ENCODE assay signal across 10 cellular contexts in genomic region chr10:89331487-89331886, GRCh38. TPM values are rescaled to one million over a fixed set of nuclear protein-coding genes. Genes with fewer than 3 reads are reported as not detected.
DNase-seq lines count a peak whose midpoint lies in the region; ATAC-seq, FAIRE-seq and TF ChIP-seq lines count a peak whose summit lies in the region.
"Not testable (repeated sequence)": the region's sequence is repeated elsewhere in the genome, so short reads cannot be mapped to it uniquely, and the experiment has no call there.
"Had no signal": no experiment of that assay in that cellular context is flagged by ENCODE, and none has a peak within 500 bp of the region (broad histone marks: within the 10 kb centered on the region; RNA-seq: fewer than 3 reads in every experiment).

No MANE protein-coding gene starts in this region.

- H3K27ac ChIP-seq in CD4-positive, CD25-positive, alpha-beta regulatory T cell (ENCODE audit: insufficient read depth, low read length, poor library complexity, severe bottlenecking); mesendoderm (ENCODE audit: low read depth, low read length): not testable (repeated sequence)
- peak overlapping the region; percentile 80 for H3K27ac ChIP-seq in Panc1 (ENCODE audit: low read length)
- peak overlapping the region; percentile 89 for H3K27ac ChIP-seq in GM12878 (ENCODE audit: control insufficient read depth, insufficient read depth)
- peak overlapping the region; percentile 41 to 93 (median 81) for H3K27ac ChIP-seq in heart left ventricle
- peak overlapping the region; percentile 67 to 76 (median 70) for H3K27ac ChIP-seq in sigmoid colon
- H3K27ac ChIP-seq in upper lobe of right lung = peak overlapping the region; percentile 81

- not testable (repeated sequence) for H2BK15ac ChIP-seq in mesendoderm (replicated peaks; ENCODE audit: low read depth)

- H3K4me3 Mint-ChIP-seq in CD4-positive, CD25-positive, alpha-beta regulatory T cell = peak overlapping the region; percentile 71 to 95 (median 86)
- peak overlapping the region; percentile 93 for H3K4me3 Mint-ChIP-seq in activated CD8-positive, alpha-beta T cell treated with anti-CD3 and anti-CD28 coated beads, Interleukin-2, amount 10 ng/mL, durations not matched to agents 7 days and 5 days

- H2AFZ ChIP-seq in GM12878 (ENCODE audit: control insufficient read depth, low read depth, low read length) = not testable (repeated sequence)

- CTCF ChIA-PET in Panc1 (lab: Charles Lee) = not testable (repeated sequence)
- CTCF ChIA-PET in activated CD8-positive, alpha-beta T cell treated with anti-CD3 and anti-CD28 coated beads, Interleukin-2, amount 10 ng/mL, durations not matched to agents 7 days and 5 days (lab: Charles Lee) = interaction anchor here (1.0 to 2.2 kb wide), 3 partner anchors 38 to 61 kb away, joined by 3 to 9 read pairs (median 8); partner anchors contain the start of gene IFIT1
- CTCF ChIA-PET in GM12878 (lab: Yijun Ruan, JAX) = interaction anchor here (1.2 to 2.7 kb wide), 3 partner anchors 27 to 61 kb away, joined by 4 to 13 read pairs (median 6); partner anchors contain the start of gene IFIT1

- H3K9ac ChIP-seq in GM12878 (ENCODE audit: control insufficient read depth, insufficient read depth, low read length) = peak overlapping the region; percentile 69; the same call in 1 of the 2 replicates
- not testable (repeated sequence) for H3K9ac ChIP-seq in mesendoderm (ENCODE audit: low read length)

- peak overlapping the region; percentile 17 for H3K4ac ChIP-seq in mesendoderm (ENCODE audit: low read depth, low read length)

- RAD21 ChIA-PET in GM12878 (lab: Charles Lee; ENCODE audit: unreplicated experiment) = interaction anchor here (0.7 to 2.0 kb wide), 5 partner anchors 36 to 267 kb away, joined by 3 to 8 read pairs (median 4); partner anchors contain the start of genes IFIT5 and LIPA

- not testable (repeated sequence) for FAIRE-seq in GM12878 (lab: Jason Lieb, UNC)

- intact Hi-C loops in Panc1 (cut with micrococcal nuclease; ENCODE audit: unreplicated experiment); GM12878 (cut with micrococcal nuclease; ENCODE audit: unreplicated experiment); heart left ventricle (cut with DNase I); sigmoid colon (cut with DNase I); upper lobe of right lung (cut with DNase I): not testable (repeated sequence)

- not testable (repeated sequence) for H3K36me3 Mint-ChIP-seq in CD4-positive, CD25-positive, alpha-beta regulatory T cell
- H3K36me3 Mint-ChIP-seq in activated CD8-positive, alpha-beta T cell treated with anti-CD3 and anti-CD28 coated beads, Interleukin-2, amount 10 ng/mL, durations not matched to agents 7 days and 5 days (ENCODE audit: low read depth) = peaks cover 59% of the 10 kb centered on the region

- not testable (repeated sequence) for H3K4me3 ChIP-seq in CD4-positive, CD25-positive, alpha-beta regulatory T cell (ENCODE audit: low read depth, low read length); Panc1 (ENCODE audit: low read depth in 2 of 2, low read length in 2 of 2); GM12878; mesendoderm (ENCODE audit: low read length); sigmoid colon; upper lobe of right lung
- H3K4me3 ChIP-seq in heart left ventricle = peak overlapping the region in 1 of 12 donors; percentile 67

- not testable (repeated sequence) for H4K5ac ChIP-seq in mesendoderm (ENCODE audit: low read length)

- 73% methylated on average over 7 of the region's 7 CpGs for WGBS in GM12878 (ENCODE audit: insufficient coverage, insufficient replicate concordance, low lambda C conversion rate, missing lambda C conversion rate)
- 84 to 92% (median 87%) methylated on average over 7 of the region's 7 CpGs for WGBS in heart left ventricle, 4 donors
- WGBS in mesendoderm (ENCODE audit: extremely low coverage, insufficient coverage, low lambda C conversion rate) = no CpG with 5 or more reads among the region's 7 CpGs
- 86% methylated on average over 7 of the region's 7 CpGs for WGBS in sigmoid colon, 2 donors

- H2BK120ac ChIP-seq in mesendoderm (ENCODE audit: low read depth, low read length) = peak overlapping the region; percentile 99

- TF ChIP-seq RAD21 in GM12878 (IDR thresholded peaks at IDR 0.05; ENCODE audit: insufficient read depth, low read depth, low read length) = not testable (repeated sequence)

- not testable (repeated sequence) for TF ChIP-seq EP300 in GM12878 (IDR thresholded peaks at IDR 0.05; ENCODE audit: borderline replicate concordance in 1 of 2, control insufficient read depth in 1 of 2, low read depth in 2 of 2, low read length in 2 of 2); sigmoid colon (IDR thresholded peaks at IDR 0.05)

- SMC1A ChIA-PET in GM12878 (lab: Charles Lee; ENCODE audit: uncharacterized antibody, unreplicated experiment) = interaction anchor here (0.7 to 4.6 kb wide), 10 partner anchors 8 to 405 kb away, joined by 3 to 40 read pairs (median 4); partner anchors contain the start of gene IFIT2

- in situ Hi-C loops in Panc1 (cut with HindIII; ENCODE audit: low pct_unique_long_range_greater_than_20kb, low sequenced_read_pairs); GM12878 (cut with MboI): not testable (repeated sequence)

- not testable (repeated sequence) for TF ChIP-seq CTCF in Panc1 (IDR thresholded peaks at IDR 0.05); GM12878 (IDR thresholded peaks at IDR 0.05 in 2 of 3, conservative IDR thresholded peaks at IDR 0.05 in 1 of 3; ENCODE audit: control insufficient read depth in 2 of 3, extremely low read depth in 1 of 3, insufficient read depth in 1 of 3, low read depth in 3 of 3, low read length in 3 of 3); heart left ventricle (IDR thresholded peaks at IDR 0.05); sigmoid colon (IDR thresholded peaks at IDR 0.05); upper lobe of right lung (IDR thresholded peaks at IDR 0.05)

- BruUV-seq in Panc1 (replicated peaks; lab: Mats Ljungman, UMichigan); GM12878 (replicated peaks; lab: Mats Ljungman, UMichigan): not testable (repeated sequence)

- H4K20me1 ChIP-seq in GM12878 (ENCODE audit: control insufficient read depth, insufficient read depth) = not testable (repeated sequence)

- peak overlapping the region; percentile 47 for H2BK5ac ChIP-seq in mesendoderm (ENCODE audit: low read length)

- H4K8ac ChIP-seq in mesendoderm (ENCODE audit: low read depth, low read length) = not testable (repeated sequence)

- not testable (repeated sequence) for H3K18ac ChIP-seq in mesendoderm (ENCODE audit: low read length)

- H3K36me3 ChIP-seq in CD4-positive, CD25-positive, alpha-beta regulatory T cell (ENCODE audit: control insufficient read depth, insufficient read depth, low read length); Panc1 (ENCODE audit: control insufficient read depth, insufficient read depth, low read length); GM12878 (ENCODE audit: control insufficient read depth in 2 of 2, insufficient read depth in 2 of 2, low read length in 1 of 2); heart left ventricle; mesendoderm (ENCODE audit: control insufficient read depth, insufficient read depth, low read length); sigmoid colon; upper lobe of right lung: not testable (repeated sequence)

- not testable (repeated sequence) for DNase-seq in CD4-positive, CD25-positive, alpha-beta regulatory T cell; Panc1 (ENCODE audit: low read depth, low spot score); activated CD8-positive, alpha-beta T cell treated with anti-CD3 and anti-CD28 coated beads, Interleukin-2, amount 10 ng/mL, durations not matched to agents 7 days and 5 days; GM12878 (ENCODE audit: low read depth, low spot score); heart left ventricle; mesendoderm; sigmoid colon; upper lobe of right lung

- H3K56ac ChIP-seq in mesendoderm (ENCODE audit: low read length) = peak overlapping the region; percentile 40

- peaks cover 59% of the 10 kb centered on the region for H3K4me1 ChIP-seq in CD4-positive, CD25-positive, alpha-beta regulatory T cell (ENCODE audit: control insufficient read depth, insufficient read depth, low read length, poor library complexity, severe bottlenecking)
- H3K4me1 ChIP-seq in Panc1 (ENCODE audit: control insufficient read depth, insufficient read depth, low read length) (peaks cover 41% of the 10 kb centered on the region), GM12878 (ENCODE audit: control insufficient read depth, insufficient read depth, low read length) (peaks cover 22% of the 10 kb centered on the region), heart left ventricle (peaks cover 0 to 95% (median 51%) of the 10 kb centered on the region in 12 donors), mesendoderm (ENCODE audit: control insufficient read depth, low read depth, low read length) (peaks cover 24% of the 10 kb centered on the region), sigmoid colon (peaks cover 0 to 55% (median 38%) of the 10 kb centered on the region in 4 donors), upper lobe of right lung (peaks cover 62% of the 10 kb centered on the region)

- POLR2A ChIA-PET in Panc1 (lab: Charles Lee) = not testable (repeated sequence)
- POLR2A ChIA-PET in activated CD8-positive, alpha-beta T cell treated with anti-CD3 and anti-CD28 coated beads, Interleukin-2, amount 10 ng/mL, durations not matched to agents 7 days and 5 days (lab: Charles Lee) = interaction anchor here (0.6 to 2.0 kb wide), 5 partner anchors 36 to 505 kb away, joined by 3 to 12 read pairs (median 10); partner anchors contain the start of genes FAS, IFIT1 and KIF20B
- POLR2A ChIA-PET in GM12878 (lab: Charles Lee) = interaction anchor here (0.9 kb wide), 1 partner anchor 21 kb away, joined by 6 read pairs; no protein-coding TSS in a partner anchor

- H3K9me3 ChIP-seq in CD4-positive, CD25-positive, alpha-beta regulatory T cell (ENCODE audit: control insufficient read depth in 2 of 2, low read length in 2 of 2); Panc1 (ENCODE audit: control insufficient read depth, insufficient read depth, low read depth, low read length); GM12878 (replicated peaks; ENCODE audit: control insufficient read depth, insufficient read depth, low read length); heart left ventricle; sigmoid colon; upper lobe of right lung: not testable (repeated sequence)

- peaks cover 27 to 90% (median 62%) of the 10 kb centered on the region in 4 donors for H3K4me1 Mint-ChIP-seq in CD4-positive, CD25-positive, alpha-beta regulatory T cell
- H3K4me1 Mint-ChIP-seq in activated CD8-positive, alpha-beta T cell treated with anti-CD3 and anti-CD28 coated beads, Interleukin-2, amount 10 ng/mL, durations not matched to agents 7 days and 5 days (ENCODE audit: low read depth) = peaks cover 88% of the 10 kb centered on the region

- H3K27me3 ChIP-seq in CD4-positive, CD25-positive, alpha-beta regulatory T cell (ENCODE audit: control insufficient read depth, insufficient read depth, low read length); Panc1 (ENCODE audit: control insufficient read depth, insufficient read depth, low read length); GM12878 (replicated peaks in 1 of 2; ENCODE audit: control insufficient read depth in 2 of 2, insufficient read depth in 2 of 2, low read length in 1 of 2); heart left ventricle; mesendoderm (ENCODE audit: insufficient read depth, low read length, poor library complexity); sigmoid colon; upper lobe of right lung: not testable (repeated sequence)

- not testable (repeated sequence) for ATAC-seq in CD4-positive, CD25-positive, alpha-beta regulatory T cell (ENCODE audit: low read depth in 2 of 2); Panc1; activated CD8-positive, alpha-beta T cell treated with anti-CD3 and anti-CD28 coated beads, Interleukin-2, amount 10 ng/mL, durations not matched to agents 7 days and 5 days; GM12878; heart left ventricle; upper lobe of right lung

- not testable (repeated sequence) for TF ChIP-seq POLR2A in GM12878 (IDR thresholded peaks at IDR 0.05; ENCODE audit: low read depth, low read length); heart left ventricle (IDR thresholded peaks at IDR 0.05); sigmoid colon (IDR thresholded peaks at IDR 0.05)

- H3K23ac ChIP-seq in mesendoderm (ENCODE audit: low read length) = not testable (repeated sequence)

- H3K27me3 Mint-ChIP-seq in CD4-positive, CD25-positive, alpha-beta regulatory T cell; activated CD8-positive, alpha-beta T cell treated with anti-CD3 and anti-CD28 coated beads, Interleukin-2, amount 10 ng/mL, durations not matched to agents 7 days and 5 days (ENCODE audit: low read depth): not testable (repeated sequence)

- peak overlapping the region; percentile 77 for H3K4me2 ChIP-seq in GM12878 (ENCODE audit: control insufficient read depth, insufficient read depth)
- H3K4me2 ChIP-seq in mesendoderm (ENCODE audit: low read length) = not testable (repeated sequence)

- not testable (repeated sequence) for H3K9me3 Mint-ChIP-seq in CD4-positive, CD25-positive, alpha-beta regulatory T cell; activated CD8-positive, alpha-beta T cell treated with anti-CD3 and anti-CD28 coated beads, Interleukin-2, amount 10 ng/mL, durations not matched to agents 7 days and 5 days (ENCODE audit: insufficient read depth)

- H3K79me1 ChIP-seq in mesendoderm (ENCODE audit: low read length) = not testable (repeated sequence)

- H3K27ac Mint-ChIP-seq in CD4-positive, CD25-positive, alpha-beta regulatory T cell = peak overlapping the region; percentile 72 to 96 (median 82)
- H3K27ac Mint-ChIP-seq in activated CD8-positive, alpha-beta T cell treated with anti-CD3 and anti-CD28 coated beads, Interleukin-2, amount 10 ng/mL, durations not matched to agents 7 days and 5 days = peak overlapping the region; percentile 78

- H2AK5ac ChIP-seq in mesendoderm (ENCODE audit: low read length) = peak overlapping the region; percentile 15

- H3K79me2 ChIP-seq in GM12878 (ENCODE audit: control insufficient read depth, insufficient read depth, low read length) = peaks cover 64% of the 10 kb centered on the region
- not testable (repeated sequence) for H3K79me2 ChIP-seq in mesendoderm (ENCODE audit: control insufficient read depth, insufficient read depth, low read length)

RNA-seq across cellular contexts. Expression of gene IFIT3, which starts 3.7 kb away (rescaled TPM):
- 9.0 TPM for total RNA-seq in CD4-positive, CD25-positive, alpha-beta regulatory T cell
- 10 to 100 TPM; 12.4 to 25.9 (median 18.1) TPM for polyA plus RNA-seq in CD4-positive, CD25-positive, alpha-beta regulatory T cell
- total RNA-seq in Panc1 (2021; ENCODE audit: unreplicated experiment) = 29.8 TPM
- 5.2 TPM for polyA plus RNA-seq in Panc1 (2012; ENCODE audit: insufficient read length)
- 10 to 100 TPM; 42.8 to 43.7 TPM for total RNA-seq in activated CD8-positive, alpha-beta T cell treated with anti-CD3 and anti-CD28 coated beads, Interleukin-2, amount 10 ng/mL, durations not matched to agents 7 days and 5 days
- 40.3 and 42.2 TPM in 2 replicates for total RNA-seq in GM12878 (2013; cell fraction: nucleolus; rRNA removed)
- total RNA-seq in GM12878 (2014; rRNA removed) = 39.1 and 55.0 TPM in 2 replicates
- 67.3 and 79.1 TPM in 2 replicates for total RNA-seq in GM12878 (2014; rRNA removed; fragmentation: Illumina TruSeq; extraction: Trizol)
- total RNA-seq in GM12878 (2021) = 38.9 and 44.4 TPM in 2 replicates
- polyA plus RNA-seq in GM12878 (2011; ENCODE audit: low read depth) = 48.9 TPM
- 30.8 and 39.2 TPM in 2 replicates for polyA plus RNA-seq in GM12878 (2011; rRNA removed)
- 14.8 and 16.3 TPM in 2 replicates for polyA plus RNA-seq in GM12878 (2011; cell fraction: cytosol; rRNA removed)
- polyA plus RNA-seq in GM12878 (2011; cell fraction: nucleus; rRNA removed) = 5.0 and 7.4 TPM in 2 replicates
- polyA plus RNA-seq in GM12878 (2012) = 50.2 and 51.6 TPM in 2 replicates
- 70.2 and 91.4 TPM in 2 replicates for polyA plus RNA-seq in GM12878 (2014; fragmentation: Illumina TruSeq; extraction: Trizol)
- polyA plus RNA-seq in GM12878 (2014; fragmentation: Nextera tagmentation; extraction: Ambion mirVana) = 10 to 100 TPM; 27.0 to 50.4 TPM
- polyA plus RNA-seq in GM12878 (2014; rRNA removed) = 35.8 and 52.1 TPM in 2 replicates
- 10 to 100 TPM; 51.7 to 53.0 TPM for polyA plus RNA-seq in GM12878 (2016; fragmentation: Nextera tagmentation; extraction: Ambion mirVana)
- 11.8 and 18.6 TPM in 2 replicates for polyA minus RNA-seq in GM12878 (2011; rRNA and poly(A)+ RNA removed)
- 8.5 and 9.2 TPM in 2 replicates for polyA minus RNA-seq in GM12878 (2011; cell fraction: cytosol; rRNA and poly(A)+ RNA removed)
- polyA minus RNA-seq in GM12878 (2011; cell fraction: nucleus; rRNA and poly(A)+ RNA removed) = 4.0 and 6.0 TPM in 2 replicates
- total RNA-seq in heart left ventricle = 100 to 1,000 TPM in 1 of 9 donors, 10 to 100 TPM in 4, 1 to 10 TPM in 4; 4.4 to 107 (median 12.1) TPM
- 1 to 10 TPM; 4.6 to 5.0 TPM for polyA plus RNA-seq in heart left ventricle
- 5.0 TPM for polyA plus RNA-seq in mesendoderm (2013, experiment 1 of 2)
- 4.9 TPM for polyA plus RNA-seq in mesendoderm (2013, experiment 2 of 2)
- total RNA-seq in sigmoid colon = 10 to 100 TPM in 2 of 4 donors, 1 to 10 TPM in 2; 8.0 to 20.7 (median 10.5) TPM
- 10 to 100 TPM in 1 of 3 donors, 1 to 10 TPM in 2; 4.9 to 36.1 (median 7.2) TPM for polyA plus RNA-seq in sigmoid colon
- 78.0 TPM for total RNA-seq in upper lobe of right lung

RNA-seq across cellular contexts. Expression of gene IFIT2, which starts 29.6 kb away (rescaled TPM):
- 10.0 TPM for total RNA-seq in CD4-positive, CD25-positive, alpha-beta regulatory T cell
- polyA plus RNA-seq in CD4-positive, CD25-positive, alpha-beta regulatory T cell = 1 to 10 TPM; 3.6 to 6.3 (median 4.7) TPM
- total RNA-seq in Panc1 (2021; ENCODE audit: unreplicated experiment) (31.6 TPM), GM12878 (2014; rRNA removed) (5.2 and 6.8 TPM in 2 replicates), GM12878 (2014; rRNA removed; fragmentation: Illumina TruSeq; extraction: Trizol) (10.7 and 13.4 TPM in 2 replicates), GM12878 (2021) (7.1 and 9.0 TPM in 2 replicates), heart left ventricle (10 to 100 TPM in 3 of 9 donors, 1 to 10 TPM in 6; 2.3 to 30.2 (median 5.3) TPM), sigmoid colon (1 to 10 TPM; 2.0 to 6.8 (median 3.2) TPM), upper lobe of right lung (47.2 TPM)
- polyA plus RNA-seq in Panc1 (2012; ENCODE audit: insufficient read length) = 6.9 TPM
- 1 to 10 TPM; 7.3 TPM for total RNA-seq in activated CD8-positive, alpha-beta T cell treated with anti-CD3 and anti-CD28 coated beads, Interleukin-2, amount 10 ng/mL, durations not matched to agents 7 days and 5 days
- total RNA-seq in GM12878 (2013; cell fraction: nucleolus; rRNA removed) = 7.9 and 8.2 TPM in 2 replicates
- 6.5 TPM for polyA plus RNA-seq in GM12878 (2011; ENCODE audit: low read depth)
- polyA plus RNA-seq in GM12878 (2011; rRNA removed) (9.4 and 15.7 TPM in 2 replicates), GM12878 (2014; fragmentation: Illumina TruSeq; extraction: Trizol) (9.6 and 15.0 TPM in 2 replicates), GM12878 (2014; fragmentation: Nextera tagmentation; extraction: Ambion mirVana) (10 to 100 TPM; 11.8 to 14.8 TPM), GM12878 (2014; rRNA removed) (5.0 and 8.1 TPM in 2 replicates), GM12878 (2016; fragmentation: Nextera tagmentation; extraction: Ambion mirVana) (1 to 10 TPM; 9.8 to 9.9 TPM), heart left ventricle (1 to 10 TPM; 2.1 to 2.8 TPM), sigmoid colon (10 to 100 TPM in 1 of 3 donors, 1 to 10 TPM in 2; 3.9 to 13.9 (median 6.6) TPM)
- polyA plus RNA-seq in GM12878 (2011; cell fraction: cytosol; rRNA removed) = 3.3 and 3.7 TPM in 2 replicates
- polyA plus RNA-seq in GM12878 (2011; cell fraction: nucleus; rRNA removed) = 3.8 and 4.6 TPM in 2 replicates
- polyA plus RNA-seq in GM12878 (2012) = 6.9 and 13.1 TPM in 2 replicates
- polyA minus RNA-seq in GM12878 (2011; rRNA and poly(A)+ RNA removed) = 5.8 and 7.8 TPM in 2 replicates
- polyA minus RNA-seq in GM12878 (2011; cell fraction: cytosol; rRNA and poly(A)+ RNA removed) = 1.9 and 2.1 TPM in 2 replicates
- polyA minus RNA-seq in GM12878 (2011; cell fraction: nucleus; rRNA and poly(A)+ RNA removed) = 4.7 and 5.1 TPM in 2 replicates
- polyA plus RNA-seq in mesendoderm (2013, experiment 1 of 2) = 2.3 TPM
- polyA plus RNA-seq in mesendoderm (2013, experiment 2 of 2) = 2.3 TPM

RNA-seq across cellular contexts. Expression of gene IFIT1B, which starts 46.4 kb away (rescaled TPM):
- not detected for total RNA-seq in CD4-positive, CD25-positive, alpha-beta regulatory T cell
- polyA plus RNA-seq in CD4-positive, CD25-positive, alpha-beta regulatory T cell = under 1 TPM in 1 of 4 donors, not detected in 3; 0.08 TPM
- not detected for total RNA-seq in Panc1 (2021; ENCODE audit: unreplicated experiment)
- not detected for polyA plus RNA-seq in Panc1 (2012; ENCODE audit: insufficient read length)
- not detected for total RNA-seq in activated CD8-positive, alpha-beta T cell treated with anti-CD3 and anti-CD28 coated beads, Interleukin-2, amount 10 ng/mL, durations not matched to agents 7 days and 5 days
- not detected in 2 replicates for total RNA-seq in GM12878 (2013; cell fraction: nucleolus; rRNA removed)
- not detected in 2 replicates for total RNA-seq in GM12878 (2014; rRNA removed)
- not detected in 2 replicates for total RNA-seq in GM12878 (2014; rRNA removed; fragmentation: Illumina TruSeq; extraction: Trizol)
- total RNA-seq in GM12878 (2021) = not detected in 2 replicates
- not detected for polyA plus RNA-seq in GM12878 (2011; ENCODE audit: low read depth)
- not detected in 2 replicates for polyA plus RNA-seq in GM12878 (2011; rRNA removed)
- polyA plus RNA-seq in GM12878 (2011; cell fraction: cytosol; rRNA removed) = not detected in 2 replicates
- polyA plus RNA-seq in GM12878 (2011; cell fraction: nucleus; rRNA removed) = not detected in 2 replicates
- not detected in 2 replicates for polyA plus RNA-seq in GM12878 (2012)
- 0.17 TPM in 1 of 2 replicates, not detected in the other for polyA plus RNA-seq in GM12878 (2014; fragmentation: Illumina TruSeq; extraction: Trizol)
- polyA plus RNA-seq in GM12878 (2014; fragmentation: Nextera tagmentation; extraction: Ambion mirVana) = under 1 TPM in 1 of 2 experiments, not detected in 1; 0.04 TPM
- polyA plus RNA-seq in GM12878 (2014; rRNA removed) = not detected in 2 replicates
- polyA plus RNA-seq in GM12878 (2016; fragmentation: Nextera tagmentation; extraction: Ambion mirVana) = not detected
- 0.15 TPM in 1 of 2 replicates, not detected in the other for polyA minus RNA-seq in GM12878 (2011; rRNA and poly(A)+ RNA removed)
- not detected in 2 replicates for polyA minus RNA-seq in GM12878 (2011; cell fraction: cytosol; rRNA and poly(A)+ RNA removed)
- polyA minus RNA-seq in GM12878 (2011; cell fraction: nucleus; rRNA and poly(A)+ RNA removed) = not detected in 2 replicates
- total RNA-seq in heart left ventricle = under 1 TPM in 2 of 9 donors, not detected in 7; 0.24 to 0.25 TPM
- not detected for polyA plus RNA-seq in heart left ventricle
- not detected for polyA plus RNA-seq in mesendoderm (2013, experiment 1 of 2)
- 0.03 TPM for polyA plus RNA-seq in mesendoderm (2013, experiment 2 of 2)
- total RNA-seq in sigmoid colon = not detected
- polyA plus RNA-seq in sigmoid colon = not detected
- not detected for total RNA-seq in upper lobe of right lung
- total RNA-seq: A673 had no signal
- polyA plus RNA-seq: ovary had no signal
